12 cellular contexts compared by ENCODE assay signal in genomic region chr2:30373881-30374302, GRCh38.
DNase-seq lines count a peak whose midpoint lies in the region; ATAC-seq, FAIRE-seq and TF ChIP-seq lines count a peak whose summit lies in the region.
"Had no signal": no experiment of that assay in that cellular context is flagged by ENCODE, and none has a peak within 500 bp of the region (broad histone marks: within the 10 kb centered on the region; RNA-seq: fewer than 3 reads in every experiment).

No MANE protein-coding gene starts in this region.

- no peak for TF ChIP-seq EP300 in A549 (IDR thresholded peaks at IDR 0.05)

- H3K36me3 Mint-ChIP-seq in activated T-helper 1 cell treated with anti-CD3 and anti-CD28 coated beads, Interleukin-12 subunit alpha, Interleukin-12 subunit beta, Interleukin-2, Interleukin-4 antibody, amounts not matched to agents 30 ng/mL and 10 ng/mL and 1 ng/mL, durations not matched to agents 14 hours and 24 hours and 36 hours (ENCODE audit: low read depth) = no peaks in the 10 kb centered on the region
- H3K36me3 Mint-ChIP-seq in Calu3 (ENCODE audit: insufficient read depth, unreplicated experiment) = no peaks in the 10 kb centered on the region

- peak overlapping the region; percentile 49 for H3K27ac Mint-ChIP-seq in activated T-helper 1 cell treated with anti-CD3 and anti-CD28 coated beads, Interleukin-12 subunit alpha, Interleukin-12 subunit beta, Interleukin-2, Interleukin-4 antibody, amounts not matched to agents 30 ng/mL and 10 ng/mL and 1 ng/mL, durations not matched to agents 14 hours and 24 hours and 36 hours
- no peak overlapping the region for H3K27ac Mint-ChIP-seq in Calu3 (ENCODE audit: unreplicated experiment)

- peak; percentile 50 to 51; a peak in 5 of 6 replicates for ATAC-seq in A549
- ATAC-seq in aorta (ENCODE audit: low FRiP score) = no peak
- no peak for ATAC-seq in GM18498 (IDR thresholded peaks at IDR 0.05; ENCODE audit: unreplicated experiment)
- ATAC-seq: left colon had no signal

- 72% methylated on average over 9 of the region's 9 CpGs for WGBS in A549 (ENCODE audit: missing lambda C conversion rate)
- WGBS in aorta, 2 donors = 58 to 74% methylated on average over 9 of the region's 9 CpGs

- no peaks in the 10 kb centered on the region for H3K27me3 ChIP-seq in aorta (ENCODE audit: control insufficient read depth in 1 of 2, insufficient read depth in 2 of 2, low read length in 1 of 2)

- no peaks in the 10 kb centered on the region for H3K9me3 ChIP-seq in A549
- no peaks in the 10 kb centered on the region for H3K9me3 ChIP-seq in aorta (ENCODE audit: control insufficient read depth, low read length)

- H3K4me1 ChIP-seq in A549 (no peaks in the 10 kb centered on the region), aorta (ENCODE audit: control insufficient read depth in 1 of 2, insufficient read depth in 2 of 2, low read length in 2 of 2) (no peaks in the 10 kb centered on the region)

- H3K27me3 Mint-ChIP-seq in activated T-helper 1 cell treated with anti-CD3 and anti-CD28 coated beads, Interleukin-12 subunit alpha, Interleukin-12 subunit beta, Interleukin-2, Interleukin-4 antibody, amounts not matched to agents 30 ng/mL and 10 ng/mL and 1 ng/mL, durations not matched to agents 14 hours and 24 hours and 36 hours (ENCODE audit: insufficient read depth) = no peaks in the 10 kb centered on the region
- peaks cover 56% of the 10 kb centered on the region for H3K27me3 Mint-ChIP-seq in Calu3 (ENCODE audit: unreplicated experiment)

- no peak overlapping the region for H3K4me3 Mint-ChIP-seq in activated T-helper 1 cell treated with anti-CD3 and anti-CD28 coated beads, Interleukin-12 subunit alpha, Interleukin-12 subunit beta, Interleukin-2, Interleukin-4 antibody, amounts not matched to agents 30 ng/mL and 10 ng/mL and 1 ng/mL, durations not matched to agents 14 hours and 24 hours and 36 hours
- H3K4me3 Mint-ChIP-seq in Calu3 (ENCODE audit: low read depth, unreplicated experiment) = no peak overlapping the region

- H3K27ac ChIP-seq in A549 (no peak overlapping the region; a peak in 1 of 6 replicates), aorta (ENCODE audit: low read depth in 1 of 2, low read length in 2 of 2) (peak overlapping the region in 1 of 2 donors; percentile 8)

- no peak overlapping the region for H3K4me2 ChIP-seq in A549

- POLR2A ChIA-PET in A549 (lab: Yijun Ruan, JAX) = no interaction called here

- no peak for FAIRE-seq in A549 (lab: Jason Lieb, UNC)

- CTCF ChIA-PET in A549 (lab: Yijun Ruan, JAX) = interaction anchor here (0.6 to 2.1 kb wide), 6 partner anchors 10 to 585 kb away, joined by 3 to 10 read pairs (median 3); no protein-coding TSS in a partner anchor
- CTCF ChIA-PET in Calu3 (lab: Charles Lee) = interaction anchor here (1.3 kb wide), 1 partner anchor 15 kb away, joined by 3 read pairs; no protein-coding TSS in a partner anchor

- TF ChIP-seq RAD21 in A549 (conservative IDR thresholded peaks at IDR 0.05 in 1 of 2, IDR thresholded peaks at IDR 0.05 in 1 of 2) = no peak

- BruUV-seq in Calu3 (replicated peaks; lab: Mats Ljungman, UMichigan) = no TSS peak

- intact Hi-C loops in activated T-helper 1 cell treated with anti-CD3 and anti-CD28 coated beads, Interleukin-12 subunit alpha, Interleukin-12 subunit beta, Interleukin-2, Interleukin-4 antibody, amounts not matched to agents 30 ng/mL and 10 ng/mL and 1 ng/mL, durations not matched to agents 14 hours and 24 hours and 36 hours (cut with micrococcal nuclease) = loop anchor here (5.0 kb wide), 2 partner anchors 33 to 98 kb away; no protein-coding TSS in a partner anchor
- intact Hi-C loops in Calu3 (cut with micrococcal nuclease; ENCODE audit: unreplicated experiment) = no loop called here
- intact Hi-C loops in aorta (cut with DNase I) = loop anchor here (5.0 kb wide), 2 partner anchors 33 to 137 kb away; no protein-coding TSS in a partner anchor

- DNase-seq in A549 (ENCODE audit: low read depth in 1 of 2, low spot score in 1 of 2) (no peak), GM03348 (ENCODE audit: low spot score) (peak; percentile 73), fibroblast of the conjunctiva (ENCODE audit: low read depth) (peak; percentile 10), NCI-H187 treated with DMSO at 0.1 percent for 48 hours (lab: John Stamatoyannopoulos, UW) (no peak), Calu3 (no peak), aorta (no peak)
- no peak for DNase-seq in activated T-helper 1 cell treated with anti-CD3 and anti-CD28 coated beads, Interleukin-12 subunit alpha, Interleukin-12 subunit beta, Interleukin-2, Interleukin-4 antibody, amounts not matched to agents 30 ng/mL and 10 ng/mL and 1 ng/mL, durations not matched to agents 14 hours and 24 hours and 36 hours (ENCODE audit: low spot score)
- DNase-seq: activated CD8-positive, alpha-beta memory T cell treated with anti-CD3 and anti-CD28 coated beads for 24 hours; left colon; stimulated activated CD4-positive, alpha-beta T cell treated with anti-CD3 and anti-CD28 coated beads, Interleukin-1b, Interleukin-23, amount 100 ng/mL, for 48 hours; substantia nigra had no signal

- H3K9me3 Mint-ChIP-seq in activated T-helper 1 cell treated with anti-CD3 and anti-CD28 coated beads, Interleukin-12 subunit alpha, Interleukin-12 subunit beta, Interleukin-2, Interleukin-4 antibody, amounts not matched to agents 30 ng/mL and 10 ng/mL and 1 ng/mL, durations not matched to agents 14 hours and 24 hours and 36 hours = no peaks in the 10 kb centered on the region
- no peaks in the 10 kb centered on the region for H3K9me3 Mint-ChIP-seq in Calu3 (ENCODE audit: low read depth, unreplicated experiment)

- TF ChIP-seq POLR2A in A549 (IDR thresholded peaks at IDR 0.05; ENCODE audit: low read length) = no peak

- no peak overlapping the region for H3K4me3 ChIP-seq in A549
- H3K4me3 ChIP-seq in aorta (ENCODE audit: low read length in 2 of 2) = no peak overlapping the region

- no peaks in the 10 kb centered on the region for H3K36me3 ChIP-seq in aorta (ENCODE audit: control insufficient read depth in 1 of 2, insufficient read depth in 2 of 2, low read length in 1 of 2)

- H3K4me1 Mint-ChIP-seq in activated T-helper 1 cell treated with anti-CD3 and anti-CD28 coated beads, Interleukin-12 subunit alpha, Interleukin-12 subunit beta, Interleukin-2, Interleukin-4 antibody, amounts not matched to agents 30 ng/mL and 10 ng/mL and 1 ng/mL, durations not matched to agents 14 hours and 24 hours and 36 hours (ENCODE audit: low read depth) = peaks cover 35% of the 10 kb centered on the region
- H3K4me1 Mint-ChIP-seq in Calu3 (ENCODE audit: low read depth, unreplicated experiment) = no peaks in the 10 kb centered on the region

- no peak for TF ChIP-seq CTCF in A549 (IDR thresholded peaks at IDR 0.05)
- no peak for TF ChIP-seq CTCF in Calu3 (IDR thresholded peaks at IDR 0.05; ENCODE audit: unreplicated experiment)

TF ChIP-seq in A549, 52 proteins besides CTCF, POLR2A, EP300 and RAD21 (continues in another document):
- TF ChIP-seq SREBF2 (IDR thresholded peaks at IDR 0.05) (no peak), CHD4 (IDR thresholded peaks at IDR 0.05; ENCODE audit: borderline replicate concordance) (no peak), HOXA7 (CRISPR knock-in tag; IDR thresholded peaks at IDR 0.05) (no peak), BCL3 (IDR thresholded peaks at IDR 0.05) (no peak), NFE2L2 (conservative IDR thresholded peaks at IDR 0.05; ENCODE audit: low read length) (no peak), NPAS2 (CRISPR knock-in tag; IDR thresholded peaks at IDR 0.05; ENCODE audit: borderline replicate concordance) (no peak), RARB (CRISPR knock-in tag; IDR thresholded peaks at IDR 0.05) (no peak), REST (IDR thresholded peaks at IDR 0.05) (no peak), ZNF302 (CRISPR knock-in tag; IDR thresholded peaks at IDR 0.05) (no peak), HEYL (CRISPR knock-in tag; IDR thresholded peaks at IDR 0.05) (no peak), KDM5A (IDR thresholded peaks at IDR 0.05) (no peak), HOXB13 (CRISPR knock-in tag; IDR thresholded peaks at IDR 0.05; ENCODE audit: low read depth) (no peak), BHLHE40 (IDR thresholded peaks at IDR 0.05; ENCODE audit: low read depth, low read length) (no peak), CBX8 (IDR thresholded peaks at IDR 0.05) (no peak), JUN (IDR thresholded peaks at IDR 0.05) (no peak)

Comparison
In these comparisons a context has a peak if more than half of its experiments do, and no peak if none do; other contexts are left out.
1. ATAC-seq: peak in A549 (2 of 2); none in aorta (single experiment) and GM18498 (single experiment).
2. DNase-seq: peak in GM03348 (single experiment) and fibroblast of the conjunctiva (single experiment); none in A549 (0 of 2), activated T-helper 1 cell treated with anti-CD3 and anti-CD28 coated beads, Interleukin-12 subunit alpha, Interleukin-12 subunit beta, Interleukin-2, Interleukin-4 antibody, amounts not matched to agents 30 ng/mL and 10 ng/mL and 1 ng/mL, durations not matched to agents 14 hours and 24 hours and 36 hours (single experiment), NCI-H187 treated with DMSO at 0.1 percent for 48 hours (single experiment), Calu3 (single experiment) and aorta (0 of 2).